Comparison of ENCODE assay signal across 8 cellular contexts in genomic region chr10:100872034-100872791, GRCh38. TPM values are rescaled to one million over a fixed set of nuclear protein-coding genes. Genes with fewer than 3 reads are reported as not detected.
DNase-seq lines count a peak whose midpoint lies in the region; ATAC-seq and TF ChIP-seq lines count a peak whose summit lies in the region.

No MANE protein-coding gene starts in this region.

- H2BK20ac ChIP-seq in IMR-90 (ENCODE audit: low read depth, low read length) = peak overlapping the region; percentile 73; the same call in 1 of the 2 replicates

- H3K27ac ChIP-seq in IMR-90 (ENCODE audit: insufficient read depth, low read length) (no peak overlapping the region), lower lobe of right lung (no peak overlapping the region)

- H2BK5ac ChIP-seq in IMR-90 (ENCODE audit: low read depth, low read length, poor library complexity, severe bottlenecking) = no peak overlapping the region

- in situ Hi-C loops in IMR-90 (cut with MboI; ENCODE audit: low sequenced_read_pairs) = no loop called here
- in situ Hi-C loops in astrocyte of the spinal cord (cut with HindIII; ENCODE audit: low sequenced_read_pairs) = no loop called here

- BruUV-seq in IMR-90 (replicated peaks; lab: Mats Ljungman, UMichigan) = no TSS peak

- H3K36me3 ChIP-seq in IMR-90 (ENCODE audit: control insufficient read depth, insufficient read depth, low read length) = no peaks in the 10 kb centered on the region
- H3K36me3 ChIP-seq in lower lobe of right lung = no peaks in the 10 kb centered on the region

- H4K91ac ChIP-seq in IMR-90 (ENCODE audit: insufficient read depth, low read depth, low read length) = 0 out of 2 replicates have a peak overlapping the region, but pooled peaks have one; percentile 62

- intact Hi-C loops in IMR-90 (cut with micrococcal nuclease) = loop anchor here (1.0 to 10.0 kb wide), 2 partner anchors 127 to 337 kb away; partner anchors contain the start of genes HIF1AN and PAX2
- intact Hi-C loops in lower lobe of right lung (cut with DNase I) = no loop called here

- peak overlapping the region; percentile 7; the same call in 1 of the 2 replicates for H2AK5ac ChIP-seq in IMR-90 (ENCODE audit: low read depth, low read length)

- no peak overlapping the region for H3K4me2 ChIP-seq in IMR-90 (ENCODE audit: low read depth, low read length)

- peak; percentile 65 for TF ChIP-seq RAD21 in IMR-90 (IDR thresholded peaks at IDR 0.05; ENCODE audit: low read length)

- dilution Hi-C loops in IMR-90 (cut with HindIII; ENCODE audit: low sequenced_read_pairs, unreplicated experiment) = no loop called here

- H4K5ac ChIP-seq in IMR-90 (ENCODE audit: low read depth, low read length) = no peak overlapping the region

- peak overlapping the region; percentile 5 for H2AFZ ChIP-seq in IMR-90 (replicated peaks; ENCODE audit: low read length, poor library complexity)

- no peak overlapping the region for H2BK15ac ChIP-seq in IMR-90 (ENCODE audit: low read depth, low read length)

- peak overlapping the region; percentile 72; the same call in 1 of the 2 replicates for H3K14ac ChIP-seq in IMR-90 (replicated peaks; ENCODE audit: low read depth, low read length)

- DNase-seq in EH (ENCODE audit: low read depth) (peak; percentile 72), IMR-90 (peak; percentile 77), SW480 (ENCODE audit: low spot score) (peak; percentile 31), astrocyte of the spinal cord (ENCODE audit: low read depth, low spot score) (peak; percentile 70), lower lobe of right lung (no peak), GOT3 (lab: John Stamatoyannopoulos, UW) (no peak)
- DNase-seq in stimulated activated naive CD4-positive, alpha-beta T cell treated with Interleukin-2 at 50 U/mL for 16 hours (lab: John Stamatoyannopoulos, UW) = peak; percentile 31

- no peak overlapping the region for H3K9ac ChIP-seq in IMR-90 (ENCODE audit: low read depth, low read length)

- peaks cover 10% of the 10 kb centered on the region for H3K9me1 ChIP-seq in IMR-90 (ENCODE audit: insufficient read depth, low read length)

- no peak overlapping the region for H2AK9ac ChIP-seq in IMR-90 (replicated peaks; ENCODE audit: low read depth, low read length, poor library complexity)

- peak; percentile 63 for TF ChIP-seq CTCF in IMR-90 (conservative IDR thresholded peaks at IDR 0.05; ENCODE audit: low read depth, low read length)
- peak; percentile 68 for TF ChIP-seq CTCF in astrocyte of the spinal cord (IDR thresholded peaks at IDR 0.05; ENCODE audit: low read depth, low read length)
- peak; percentile 33 for TF ChIP-seq CTCF in lower lobe of right lung (IDR thresholded peaks at IDR 0.05)

- TF ChIP-seq POLR2A in IMR-90 (IDR thresholded peaks at IDR 0.05; ENCODE audit: low read depth, low read length) (no peak), GM18505 (IDR thresholded peaks at IDR 0.05; ENCODE audit: borderline replicate concordance, extremely low read depth, insufficient read depth, insufficient read length) (no peak)

- no CpG with 5 or more reads among the region's 11 CpGs for WGBS in IMR-90 (ENCODE audit: extremely low coverage in 2 of 2, insufficient read length in 1 of 2), 2 experiments

- H4K20me1 ChIP-seq in IMR-90 (ENCODE audit: insufficient read depth, low read length) = no peaks in the 10 kb centered on the region

- H3K4me1 ChIP-seq in IMR-90 (ENCODE audit: control insufficient read depth, insufficient read depth, low read length) = peaks cover 12% of the 10 kb centered on the region
- H3K4me1 ChIP-seq in lower lobe of right lung = no peaks in the 10 kb centered on the region

- CTCF ChIA-PET in IMR-90 (lab: Yijun Ruan, JAX) = interaction anchor here (0.6 to 1.4 kb wide), 6 partner anchors 9 to 353 kb away, joined by 3 read pairs; no protein-coding TSS in a partner anchor

- H3K18ac ChIP-seq in IMR-90 (ENCODE audit: low read depth, low read length) = no peak overlapping the region

- H4K8ac ChIP-seq in IMR-90 (ENCODE audit: low read depth in 2 of 2, low read length in 2 of 2) = no peak overlapping the region

- H2BK120ac ChIP-seq in IMR-90 (ENCODE audit: low read depth, low read length) = no peak overlapping the region

- peak overlapping the region; percentile 59; the same call in 1 of the 2 replicates for H3K4ac ChIP-seq in IMR-90 (ENCODE audit: low read depth, low read length)

- no peaks in the 10 kb centered on the region for H3K79me1 ChIP-seq in IMR-90 (ENCODE audit: low read depth in 1 of 2, low read length in 2 of 2)

- no peaks in the 10 kb centered on the region for H3K9me3 ChIP-seq in IMR-90 (ENCODE audit: control insufficient read depth, insufficient read depth, low read length)
- no peaks in the 10 kb centered on the region for H3K9me3 ChIP-seq in lower lobe of right lung

- ATAC-seq in IMR-90 (ENCODE audit: low read depth) = peak; percentile 93
- ATAC-seq in lower lobe of right lung = no peak
- no peak for ATAC-seq in GM18505 (IDR thresholded peaks at IDR 0.05; ENCODE audit: unreplicated experiment)

- H3K23ac ChIP-seq in IMR-90 (ENCODE audit: low read depth, low read length) = no peak overlapping the region

- H3K56ac ChIP-seq in IMR-90 (ENCODE audit: extremely low read depth, insufficient read depth, low read length) = no peak overlapping the region

- peaks cover 12% of the 10 kb centered on the region for H3K27me3 ChIP-seq in IMR-90 (ENCODE audit: control insufficient read depth, insufficient read depth, low read length)
- H3K27me3 ChIP-seq in lower lobe of right lung (ENCODE audit: low read depth) = peaks cover 46% of the 10 kb centered on the region

- POLR2A ChIA-PET in IMR-90 (lab: Charles Lee; ENCODE audit: unreplicated experiment) = no interaction called here

- H3K4me3 ChIP-seq in IMR-90 (ENCODE audit: insufficient read depth, low read depth, low read length) (no peak overlapping the region), astrocyte of the spinal cord (ENCODE audit: low read depth, low read length) (no peak overlapping the region), lower lobe of right lung (no peak overlapping the region)

TF ChIP-seq in IMR-90, 13 proteins besides CTCF, POLR2A, EP300 and RAD21:
- TF ChIP-seq USF2 (IDR thresholded peaks at IDR 0.05; ENCODE audit: low read depth, low read length) = no peak
- no peak for TF ChIP-seq RFX5 (IDR thresholded peaks at IDR 0.05; ENCODE audit: low read depth, low read length)
- TF ChIP-seq SMC3 (IDR thresholded peaks at IDR 0.05; ENCODE audit: low read depth, low read length) = peak; percentile 42; the same call in 1 of the 2 replicates
- peak; percentile 40; the same call in 1 of the 2 replicates for TF ChIP-seq FOS (IDR thresholded peaks at IDR 0.05; ENCODE audit: low read depth, low read length)
- TF ChIP-seq CEBPB (IDR thresholded peaks at IDR 0.05; ENCODE audit: low read depth, low read length) = no peak
- TF ChIP-seq MAZ (IDR thresholded peaks at IDR 0.05; ENCODE audit: borderline replicate concordance, low read depth, low read length) = peak; percentile 33; the same call in 1 of the 2 replicates
- TF ChIP-seq CHD1 (IDR thresholded peaks at IDR 0.05; ENCODE audit: low read depth, low read length) = no peak

RNA-seq across cellular contexts. Expression of gene SLF2, which starts 40.5 kb away (rescaled TPM):
- total RNA-seq in IMR-90 (2012; rRNA removed) (21.7 and 28.1 TPM in 2 replicates), lower lobe of right lung (34.4 TPM)
- 5.7 and 8.5 TPM in 2 replicates for polyA plus RNA-seq in IMR-90 (2012; rRNA removed)
- polyA plus RNA-seq in IMR-90 (2012; cell fraction: cytosol; rRNA removed) = 1.8 and 1.9 TPM in 2 replicates
- polyA plus RNA-seq in IMR-90 (2012; cell fraction: nucleus; rRNA removed; ENCODE audit: low replicate concordance) = 7.5 and 25.7 TPM in 2 replicates

Comparison
In these comparisons a context has a peak if more than half of its experiments do, and no peak if none do; other contexts are left out.
1. DNase-seq: peak in EH (single experiment), IMR-90 (single experiment), SW480 (single experiment), astrocyte of the spinal cord (single experiment) and stimulated activated naive CD4-positive, alpha-beta T cell treated with Interleukin-2 at 50 U/mL for 16 hours (single experiment); none in lower lobe of right lung (single experiment) and GOT3 (single experiment).
2. Peak in every context shown above with its lines, with median percentiles within 50 percentile points of each other: CTCF ChIP-seq.